ENCODE assay signal across 29 cellular contexts in the genomic region with DNA sequence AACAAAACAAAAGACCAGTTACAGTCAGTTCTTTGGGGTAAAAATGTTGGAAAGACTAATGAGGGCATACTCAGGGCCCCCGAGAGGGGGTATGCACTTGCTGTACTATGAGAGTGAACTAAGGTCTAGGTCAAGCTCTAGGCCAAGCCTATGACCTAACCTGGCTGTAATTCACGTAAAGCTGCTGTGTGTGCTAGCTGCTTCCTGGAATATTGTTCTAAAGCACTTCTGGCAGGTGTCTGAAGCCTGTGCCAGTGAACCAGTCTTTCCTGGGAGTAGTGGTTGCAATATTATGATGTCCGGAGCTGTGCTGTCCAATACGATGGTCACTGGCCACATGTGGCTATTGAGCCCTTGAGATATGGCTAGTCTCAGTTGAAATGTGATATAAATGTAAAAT. TPM values are rescaled to one million over a fixed set of nuclear protein-coding genes. Genes with fewer than 3 reads are reported as not detected.
DNase-seq lines count a peak whose midpoint lies in the region; ATAC-seq, FAIRE-seq and TF ChIP-seq lines count a peak whose summit lies in the region.
"Had no signal": no experiment of that assay in that cellular context is flagged by ENCODE, and none has a peak within 500 bp of the region (broad histone marks: within the 10 kb centered on the region; RNA-seq: fewer than 3 reads in every experiment).

No MANE protein-coding gene starts in this region.

- TF ChIP-seq RAD21 in liver (IDR thresholded peaks at IDR 0.05) (peak; percentile 34 to 57), HepG2 (CRISPR knock-in tag; IDR thresholded peaks at IDR 0.05) (no peak)

- no peak for FAIRE-seq in HepG2 (lab: Jason Lieb, UNC)
- FAIRE-seq: A549, GM12891, GM19239, K562 had no signal

- no peak for ATAC-seq in HepG2
- peak; percentile 54 for ATAC-seq in left lobe of liver
- ATAC-seq: A549, K562, Panc1 had no signal

- CTCF ChIA-PET in HepG2 (lab: Yijun Ruan, JAX; ENCODE audit: low intra/inter-chr PET ratio, low total read pairs) = interaction anchor here (0.8 kb wide), 1 partner anchor 103 kb away, joined by 3 read pairs; no protein-coding TSS in a partner anchor

- H3K9ac ChIP-seq in liver (ENCODE audit: low read depth in 1 of 2, low read length in 2 of 2) (no peak overlapping the region), HepG2 (ENCODE audit: insufficient read depth, low read depth, low read length) (no peak overlapping the region)
- H3K9ac ChIP-seq: BLaER1 treated with 17β-estradiol and CSF1 and Interleukin-3, amounts not matched to agents 10 nM and 100 nM; GM23248 had no signal

- no peak for TF ChIP-seq CTCF in liver (IDR thresholded peaks at IDR 0.05; ENCODE audit: low read depth, low read length, missing input control)
- no peak for TF ChIP-seq CTCF in HepG2 (CRISPR knock-in tag; IDR thresholded peaks at IDR 0.05)
- TF ChIP-seq CTCF in stomach (IDR thresholded peaks at IDR 0.05) = no peak

- H3K27me3 ChIP-seq in liver (ENCODE audit: control insufficient read depth in 4 of 4, insufficient read depth in 4 of 4, low read length in 3 of 4) (no peaks in the 10 kb centered on the region), HepG2 (ENCODE audit: control insufficient read depth in 1 of 2, insufficient read depth in 2 of 2, low read length in 2 of 2) (peaks cover 0 to 1% of the 10 kb centered on the region in 2 experiments; a peak in 2 of 5 replicates), stomach (no peaks in the 10 kb centered on the region)
- H3K27me3 ChIP-seq: BLaER1 treated with 17β-estradiol and CSF1 and Interleukin-3, amounts not matched to agents 10 nM and 100 nM had no signal

- peaks cover 11 to 40% (median 28%) of the 10 kb centered on the region in 4 donors for H3K4me1 ChIP-seq in liver (ENCODE audit: control insufficient read depth in 4 of 4, insufficient read depth in 4 of 4, low read length in 3 of 4)
- H3K4me1 ChIP-seq in HepG2 (ENCODE audit: insufficient read depth, low read length) = peaks cover 67% of the 10 kb centered on the region
- H3K4me1 ChIP-seq in stomach = peaks cover 0 to 24% (median 17%) of the 10 kb centered on the region in 4 donors
- H3K4me1 ChIP-seq: A549 had no signal

- H2AFZ ChIP-seq in HepG2 (ENCODE audit: low read length) = no peak overlapping the region
- H2AFZ ChIP-seq: GM23248 had no signal

- H3K36me3 ChIP-seq in liver (ENCODE audit: control insufficient read depth in 4 of 4, insufficient read depth in 3 of 4, low read depth in 1 of 4, low read length in 3 of 4) = no peaks in the 10 kb centered on the region
- H3K36me3 ChIP-seq in HepG2 (replicated peaks in 1 of 2; ENCODE audit: control insufficient read depth in 1 of 2, insufficient read depth in 2 of 2, low read length in 2 of 2) = no peaks in the 10 kb centered on the region
- H3K36me3 ChIP-seq in stomach = no peaks in the 10 kb centered on the region
- H3K36me3 ChIP-seq: BLaER1 treated with 17β-estradiol and CSF1 and Interleukin-3, amounts not matched to agents 10 nM and 100 nM had no signal

- H3K9me3 ChIP-seq in liver (ENCODE audit: control insufficient read depth in 4 of 4, low read length in 3 of 4) = no peaks in the 10 kb centered on the region
- no peaks in the 10 kb centered on the region for H3K9me3 ChIP-seq in HepG2 (ENCODE audit: low read length)
- H3K9me3 ChIP-seq in stomach = no peaks in the 10 kb centered on the region

- no peaks in the 10 kb centered on the region for H3K79me2 ChIP-seq in HepG2 (ENCODE audit: insufficient read depth, low read length)

- TF ChIP-seq POLR2A in HepG2 (IDR thresholded peaks at IDR 0.05; ENCODE audit: insufficient read depth in 1 of 2, low read depth in 2 of 2, low read length in 2 of 2) (no peak), stomach (IDR thresholded peaks at IDR 0.05) (no peak)

- no peak overlapping the region for H3K4me2 ChIP-seq in HepG2 (ENCODE audit: low read depth, low read length)
- H3K4me2 ChIP-seq: A549; BLaER1 treated with 17β-estradiol and CSF1 and Interleukin-3, amounts not matched to agents 10 nM and 100 nM had no signal

- WGBS in liver = 29% methylated on average over 4 of the region's 4 CpGs
- 44% methylated on average over 4 of the region's 4 CpGs for WGBS in HepG2 (ENCODE audit: low lambda C conversion rate)
- 76 to 86% (median 81%) methylated on average over 4 of the region's 4 CpGs for WGBS in stomach, 5 donors

- H4K20me1 ChIP-seq in HepG2 (ENCODE audit: insufficient read depth, low read length) = no peaks in the 10 kb centered on the region
- H4K20me1 ChIP-seq: BLaER1 treated with 17β-estradiol and CSF1 and Interleukin-3, amounts not matched to agents 10 nM and 100 nM had no signal

- H3K4me3 ChIP-seq in liver (ENCODE audit: low read depth in 1 of 3, low read length in 3 of 3) = no peak overlapping the region
- H3K4me3 ChIP-seq in HepG2 (replicated peaks in 1 of 3; ENCODE audit: insufficient read depth in 1 of 3, low read depth in 2 of 3, low read length in 3 of 3) = no peak overlapping the region
- H3K4me3 ChIP-seq in stomach = no peak overlapping the region
- H3K4me3 ChIP-seq: A549; BLaER1 treated with 17β-estradiol and CSF1 and Interleukin-3, amounts not matched to agents 10 nM and 100 nM; GM23248; K562 had no signal

- no peak for TF ChIP-seq EP300 in HepG2 (IDR thresholded peaks at IDR 0.05; ENCODE audit: low read depth in 2 of 2, low read length in 2 of 2)
- no peak for TF ChIP-seq EP300 in HepG2 (CRISPR knock-in tag; IDR thresholded peaks at IDR 0.05; ENCODE audit: borderline replicate concordance)
- no peak for TF ChIP-seq EP300 in stomach (IDR thresholded peaks at IDR 0.05)

- in situ Hi-C loops in HepG2 (cut with HindIII; ENCODE audit: extremely low pct_ligation_motif_present, low pct_unique_long_range_greater_than_20kb) = no loop called here

- peak overlapping the region; percentile 59 to 77 for H3K27ac ChIP-seq in liver (ENCODE audit: low read depth in 1 of 2, low read length in 2 of 2)
- H3K27ac ChIP-seq in HepG2 (ENCODE audit: extremely low read length, insufficient read depth, low read length) = no peak overlapping the region
- H3K27ac ChIP-seq in stomach = no peak overlapping the region
- H3K27ac ChIP-seq: A549; BLaER1 treated with 17β-estradiol and CSF1 and Interleukin-3, amounts not matched to agents 10 nM and 100 nM; GM23248 had no signal

- intact Hi-C loops in HepG2 (cut with micrococcal nuclease; ENCODE audit: unreplicated experiment) = loop anchor here (1.0 kb wide), 1 partner anchor 85 kb away; no protein-coding TSS in a partner anchor
- intact Hi-C loops in stomach (cut with DNase I; ENCODE audit: low total_unique reads) = loop anchor here (5.0 kb wide), 1 partner anchor 171 kb away; no protein-coding TSS in a partner anchor

- BruUV-seq in HepG2 (replicated peaks; lab: Mats Ljungman, UMichigan) = no TSS peak

- POLR2A ChIA-PET in HepG2 (lab: Yijun Ruan, JAX) = no interaction called here

- no peak for DNase-seq in HepG2 (ENCODE audit: low spot score)
- peak; percentile 72 for DNase-seq in NCI-H2029 treated with DMSO at 0.1 percent for 48 hours (lab: John Stamatoyannopoulos, UW)
- DNase-seq in left lobe of liver (ENCODE audit: low spot score) = peak; percentile 58
- no peak for DNase-seq in stimulated activated CD4-positive, alpha-beta T cell treated with anti-CD3 and anti-CD28 coated beads, Interleukin-15, amount 100 ng/mL, for 24 hours
- DNase-seq in NOMO-1 treated with DMSO at 0.1 percent for 48 hours (lab: John Stamatoyannopoulos, UW; ENCODE audit: unreplicated experiment) = no peak
- DNase-seq in stomach = no peak
- DNase-seq: AML-193; CD4-positive, alpha-beta memory T cell; COR-L47; DMS79; GF-D8; H7; MM.1S; NCI-H1694; NCI-H2081 treated with DMSO at 0.1 percent for 48 hours; NCI-H2171; NCI-H526; NCI-H82; SHP77 treated with DMSO at 0.1 percent for 48 hours had no signal

RNA-seq across cellular contexts. Expression of a gene that starts 13.1 kb away (rescaled TPM):
- 1 to 10 TPM in 1 of 2 donors, under 1 TPM in 1; 0.33 to 1.9 TPM for total RNA-seq in liver
- polyA plus RNA-seq in liver = under 1 TPM; 0.44 to 0.66 TPM
- total RNA-seq in HepG2 (2016; rRNA removed; fragmentation: Illumina TruSeq; extraction: Trizol) = not detected in 2 replicates
- not detected in 2 replicates for total RNA-seq in HepG2 (2016; cell fraction: cytosol; rRNA removed; fragmentation: Illumina TruSeq; extraction: Trizol; ENCODE audit: low read depth)
- not detected in 2 replicates for total RNA-seq in HepG2 (2016; cell fraction: insoluble cytoplasmic fraction; rRNA removed; fragmentation: Illumina TruSeq; extraction: Trizol)
- not detected in 2 replicates for total RNA-seq in HepG2 (2016; cell fraction: membrane; rRNA removed; fragmentation: Illumina TruSeq; extraction: Trizol)
- total RNA-seq in HepG2 (2016; cell fraction: nucleus; rRNA removed; fragmentation: Illumina TruSeq; extraction: Trizol) = not detected in 2 replicates
- polyA plus RNA-seq in HepG2 (2011; rRNA removed) = not detected in 2 replicates
- polyA plus RNA-seq in HepG2 (2011; cell fraction: cytosol; rRNA removed) = 0.01 TPM in 1 of 2 replicates, not detected in the other
- polyA plus RNA-seq in HepG2 (2011; cell fraction: nucleus; rRNA removed) = not detected in 2 replicates
- not detected in 2 replicates for polyA plus RNA-seq in HepG2 (2012)
- polyA plus RNA-seq in HepG2 (2016; cell fraction: cytosol; fragmentation: Illumina TruSeq; extraction: Trizol; ENCODE audit: low read depth) = not detected in 2 replicates
- polyA plus RNA-seq in HepG2 (2016; cell fraction: insoluble cytoplasmic fraction; fragmentation: Illumina TruSeq; extraction: Trizol; ENCODE audit: low read depth) = not detected in 2 replicates
- polyA plus RNA-seq in HepG2 (2016; cell fraction: membrane; fragmentation: Illumina TruSeq; extraction: Trizol; ENCODE audit: low read depth) = not detected in 2 replicates
- not detected in 2 replicates for polyA plus RNA-seq in HepG2 (2016; cell fraction: nucleus; fragmentation: Illumina TruSeq; extraction: Trizol; ENCODE audit: insufficient read depth, low read depth)
- polyA minus RNA-seq in HepG2 (2011; rRNA and poly(A)+ RNA removed; ENCODE audit: low replicate concordance) = 0.14 TPM in 1 of 2 replicates, not detected in the other
- not detected in 2 replicates for polyA minus RNA-seq in HepG2 (2011; cell fraction: cytosol; rRNA and poly(A)+ RNA removed)
- polyA minus RNA-seq in HepG2 (2011; cell fraction: nucleus; rRNA and poly(A)+ RNA removed) = not detected in 2 replicates
- total RNA-seq in left lobe of liver = 0.43 TPM
- total RNA-seq in stomach = under 1 TPM in 2 of 5 donors, not detected in 3; 0.37 to 0.43 TPM
- polyA plus RNA-seq in stomach = under 1 TPM in 2 of 3 donors, not detected in 1; 0.06 to 0.15 TPM
- total RNA-seq: GM23248, HT1080, K562 had no signal
- polyA plus RNA-seq: GM23248 had no signal

RNA-seq across cellular contexts. Expression of a gene that starts 36.5 kb away (rescaled TPM):
- total RNA-seq in liver = not detected
- polyA plus RNA-seq in liver = not detected
- total RNA-seq in HepG2 (2016; rRNA removed; fragmentation: Illumina TruSeq; extraction: Trizol) = not detected in 2 replicates
- not detected in 2 replicates for total RNA-seq in HepG2 (2016; cell fraction: cytosol; rRNA removed; fragmentation: Illumina TruSeq; extraction: Trizol; ENCODE audit: low read depth)
- not detected in 2 replicates for total RNA-seq in HepG2 (2016; cell fraction: insoluble cytoplasmic fraction; rRNA removed; fragmentation: Illumina TruSeq; extraction: Trizol)
- total RNA-seq in HepG2 (2016; cell fraction: membrane; rRNA removed; fragmentation: Illumina TruSeq; extraction: Trizol) = not detected in 2 replicates
- total RNA-seq in HepG2 (2016; cell fraction: nucleus; rRNA removed; fragmentation: Illumina TruSeq; extraction: Trizol) = not detected in 2 replicates
- not detected in 2 replicates for polyA plus RNA-seq in HepG2 (2011; rRNA removed)
- not detected in 2 replicates for polyA plus RNA-seq in HepG2 (2011; cell fraction: cytosol; rRNA removed)
- not detected in 2 replicates for polyA plus RNA-seq in HepG2 (2011; cell fraction: nucleus; rRNA removed)
- polyA plus RNA-seq in HepG2 (2012) = not detected in 2 replicates
- polyA plus RNA-seq in HepG2 (2016; cell fraction: cytosol; fragmentation: Illumina TruSeq; extraction: Trizol; ENCODE audit: low read depth) = not detected in 2 replicates
- not detected in 2 replicates for polyA plus RNA-seq in HepG2 (2016; cell fraction: insoluble cytoplasmic fraction; fragmentation: Illumina TruSeq; extraction: Trizol; ENCODE audit: low read depth)
- polyA plus RNA-seq in HepG2 (2016; cell fraction: membrane; fragmentation: Illumina TruSeq; extraction: Trizol; ENCODE audit: low read depth) = not detected in 2 replicates
- polyA plus RNA-seq in HepG2 (2016; cell fraction: nucleus; fragmentation: Illumina TruSeq; extraction: Trizol; ENCODE audit: insufficient read depth, low read depth) = not detected in 2 replicates
- polyA minus RNA-seq in HepG2 (2011; rRNA and poly(A)+ RNA removed; ENCODE audit: low replicate concordance) = not detected in 2 replicates
- not detected in 2 replicates for polyA minus RNA-seq in HepG2 (2011; cell fraction: cytosol; rRNA and poly(A)+ RNA removed)
- polyA minus RNA-seq in HepG2 (2011; cell fraction: nucleus; rRNA and poly(A)+ RNA removed) = not detected in 2 replicates
- not detected for total RNA-seq in left lobe of liver
- total RNA-seq in stomach = not detected
- not detected for polyA plus RNA-seq in stomach
- total RNA-seq: GM23248, H7, HT1080, K562, OCI-LY7 had no signal
- polyA plus RNA-seq: A549, GM23248, K562 had no signal

Comparison
In these comparisons a context has a peak if more than half of its experiments do, and no peak if none do; other contexts are left out.
1. H3K27ac ChIP-seq: peak in liver (2 of 2); none in HepG2 (single experiment) and stomach (0 of 5).
2. DNase-seq: peak in NCI-H2029 treated with DMSO at 0.1 percent for 48 hours (single experiment) and left lobe of liver (single experiment); none in HepG2 (single experiment), stimulated activated CD4-positive, alpha-beta T cell treated with anti-CD3 and anti-CD28 coated beads, Interleukin-15, amount 100 ng/mL, for 24 hours (single experiment), NOMO-1 treated with DMSO at 0.1 percent for 48 hours (single experiment) and stomach (single experiment).